Comparison of ENCODE assay signal across 10 cellular contexts in genomic region chr11:16871368-16871767, GRCh38.
"Had no signal": no experiment of that assay in that cellular context is flagged by ENCODE, and none has a peak within 500 bp of the region (broad histone marks: within the 10 kb centered on the region; RNA-seq: fewer than 3 reads in every experiment).

No MANE protein-coding gene starts in this region.

- H3K36me3 ChIP-seq: left lung had no signal

- H3K9me3 ChIP-seq: left lung, tibial artery had no signal

- H3K27ac Mint-ChIP-seq: activated naive CD8-positive, alpha-beta T cell had no signal

- H3K27me3 ChIP-seq: left lung, tibial artery had no signal

- H3K4me3 Mint-ChIP-seq: activated naive CD8-positive, alpha-beta T cell had no signal

- H3K36me3 Mint-ChIP-seq: activated naive CD8-positive, alpha-beta T cell had no signal

- H3K4me3 ChIP-seq: left lung, skin epidermis, tibial artery had no signal

- DNase-seq: activated effector memory CD4-positive, alpha-beta T cell treated with Interleukin-2 at 50 U/mL for 16 hours; activated T-cell treated with anti-CD3 and anti-CD28 coated beads, Interleukin-2, amount 50 U/mL, for 1 hour; foreskin fibroblast; left lung; retina; tibial artery had no signal

- H3K27me3 Mint-ChIP-seq: activated naive CD8-positive, alpha-beta T cell had no signal

- H3K4me1 ChIP-seq: left lung, tibial artery had no signal

- H3K27ac ChIP-seq: left lung, tibial artery had no signal

- ATAC-seq: activated CD4-positive, CD25-positive, alpha-beta regulatory T cell treated with anti-CD3 and anti-CD28 coated beads, Interleukin-2, amount 50 U/mL, for 24 hours; esophagus mucosa; left lung had no signal
